20 cellular contexts compared by ENCODE assay signal in genomic region chr12:30880813-30881212, GRCh38. TPM values are rescaled to one million over a fixed set of nuclear protein-coding genes. Genes with fewer than 3 reads are reported as not detected.
"Had no signal": no experiment of that assay in that cellular context is flagged by ENCODE, and none has a peak within 500 bp of the region (broad histone marks: within the 10 kb centered on the region; RNA-seq: fewer than 3 reads in every experiment).

No MANE protein-coding gene starts in this region.

- H3K27ac ChIP-seq: KMS-11 had no signal

- H3K4me3 ChIP-seq: MG63 had no signal

- DNase-seq: Karpas-422, Kasumi-1, MG63, MM.1S, MV-4-11, NCI-H1048, NCI-H1436, NCI-H1436 treated with DMSO at 0.1 percent for 48 hours, NCI-H1694, NCI-H1694 treated with DMSO at 0.1 percent for 48 hours, NCI-H1930, NCI-H2081, NCI-H2081 treated with DMSO at 0.1 percent for 48 hours, NCI-H2171, NCI-H226, NCI-H446, NCI-H446 treated with DMSO at 0.1 percent for 48 hours had no signal

- H3K36me3 ChIP-seq: MG63 had no signal

- H3K9me3 ChIP-seq: MG63 had no signal

RNA-seq across cellular contexts. Expression of gene TSPAN11, which starts 45.7 kb away (rescaled TPM):
- total RNA-seq: MCF 10A, NCI-H460 had no signal
